ENCODE assay signal across 1 cellular context in genomic region chr14:90301580-90302181, GRCh38.
TF ChIP-seq lines count a peak whose summit lies in the region.

No MANE protein-coding gene starts in this region.

TF ChIP-seq in HepG2, 621 proteins besides CTCF, POLR2A, EP300 and RAD21 (continued from another document):
- TF ChIP-seq ZNF800 (CRISPR knock-in tag; IDR thresholded peaks at IDR 0.05) = no peak
- no peak for TF ChIP-seq KDM5A (IDR thresholded peaks at IDR 0.05; ENCODE audit: borderline replicate concordance, low read length)
- TF ChIP-seq FOXO1 (CRISPR knock-in tag; IDR thresholded peaks at IDR 0.05) = peak; percentile 21; the same call in 1 of the 2 replicates
- TF ChIP-seq SNRNP70 (IDR thresholded peaks at IDR 0.05; ENCODE audit: low read depth, low read length) = no peak
- no peak for TF ChIP-seq KLF11 (CRISPR knock-in tag; IDR thresholded peaks at IDR 0.05)
- TF ChIP-seq STAG1 (CRISPR knock-in tag; IDR thresholded peaks at IDR 0.05) = peak; percentile 77
- no peak for TF ChIP-seq SPEN (CRISPR knock-in tag; IDR thresholded peaks at IDR 0.05; ENCODE audit: low read depth)
- TF ChIP-seq FOXA3 (CRISPR knock-in tag; IDR thresholded peaks at IDR 0.05) = peak; percentile 30; the same call in 1 of the 2 replicates
